ENCODE assay signal across 1 cellular context in the genomic region with DNA sequence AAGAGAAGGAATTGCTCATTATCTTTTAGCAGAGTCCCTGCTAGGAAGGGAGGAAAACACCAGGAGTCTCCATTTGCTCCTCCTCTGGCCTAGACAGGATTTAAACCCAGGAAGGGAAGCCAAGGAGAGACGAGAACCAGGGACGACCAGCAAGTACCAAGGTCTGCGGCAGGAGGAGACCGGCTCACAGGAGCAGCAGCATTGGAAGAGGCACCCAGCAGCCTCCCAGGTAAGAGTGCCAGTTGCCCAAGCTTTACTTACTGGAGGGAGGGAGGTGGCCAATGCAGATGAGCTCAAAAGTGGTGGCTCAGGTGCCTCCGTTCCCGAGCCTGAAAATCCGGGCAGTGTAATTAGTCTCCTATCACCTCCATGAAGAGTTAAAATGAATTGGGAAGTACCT.
TF ChIP-seq lines count a peak whose summit lies in the region.

A gene with protein sequence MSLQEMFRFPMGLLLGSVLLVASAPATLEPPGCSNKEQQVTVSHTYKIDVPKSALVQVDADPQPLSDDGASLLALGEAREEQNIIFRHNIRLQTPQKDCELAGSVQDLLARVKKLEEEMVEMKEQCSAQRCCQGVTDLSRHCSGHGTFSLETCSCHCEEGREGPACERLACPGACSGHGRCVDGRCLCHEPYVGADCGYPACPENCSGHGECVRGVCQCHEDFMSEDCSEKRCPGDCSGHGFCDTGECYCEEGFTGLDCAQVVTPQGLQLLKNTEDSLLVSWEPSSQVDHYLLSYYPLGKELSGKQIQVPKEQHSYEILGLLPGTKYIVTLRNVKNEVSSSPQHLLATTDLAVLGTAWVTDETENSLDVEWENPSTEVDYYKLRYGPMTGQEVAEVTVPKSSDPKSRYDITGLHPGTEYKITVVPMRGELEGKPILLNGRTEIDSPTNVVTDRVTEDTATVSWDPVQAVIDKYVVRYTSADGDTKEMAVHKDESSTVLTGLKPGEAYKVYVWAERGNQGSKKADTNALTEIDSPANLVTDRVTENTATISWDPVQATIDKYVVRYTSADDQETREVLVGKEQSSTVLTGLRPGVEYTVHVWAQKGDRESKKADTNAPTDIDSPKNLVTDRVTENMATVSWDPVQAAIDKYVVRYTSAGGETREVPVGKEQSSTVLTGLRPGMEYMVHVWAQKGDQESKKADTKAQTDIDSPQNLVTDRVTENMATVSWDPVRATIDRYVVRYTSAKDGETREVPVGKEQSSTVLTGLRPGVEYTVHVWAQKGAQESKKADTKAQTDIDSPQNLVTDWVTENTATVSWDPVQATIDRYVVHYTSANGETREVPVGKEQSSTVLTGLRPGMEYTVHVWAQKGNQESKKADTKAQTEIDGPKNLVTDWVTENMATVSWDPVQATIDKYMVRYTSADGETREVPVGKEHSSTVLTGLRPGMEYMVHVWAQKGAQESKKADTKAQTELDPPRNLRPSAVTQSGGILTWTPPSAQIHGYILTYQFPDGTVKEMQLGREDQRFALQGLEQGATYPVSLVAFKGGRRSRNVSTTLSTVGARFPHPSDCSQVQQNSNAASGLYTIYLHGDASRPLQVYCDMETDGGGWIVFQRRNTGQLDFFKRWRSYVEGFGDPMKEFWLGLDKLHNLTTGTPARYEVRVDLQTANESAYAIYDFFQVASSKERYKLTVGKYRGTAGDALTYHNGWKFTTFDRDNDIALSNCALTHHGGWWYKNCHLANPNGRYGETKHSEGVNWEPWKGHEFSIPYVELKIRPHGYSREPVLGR (N-terminal part only) (plus strand): TSS at position 127 of the 400 bp plus-strand sequence. CDS start 9,586 bp downstream, outside the sequence.

TF ChIP-seq in H1, 55 proteins besides CTCF, POLR2A, EP300 and RAD21:
- TF ChIP-seq ZNF274 (IDR thresholded peaks at IDR 0.05; ENCODE audit: borderline replicate concordance, extremely low read depth, low read length) (no peak), NANOG (IDR thresholded peaks at IDR 0.05; ENCODE audit: insufficient read depth, low read depth, low read length, poor library complexity, severe bottlenecking) (no peak), MAFK (IDR thresholded peaks at IDR 0.05; ENCODE audit: low read depth, low read length) (no peak), E2F6 (IDR thresholded peaks at IDR 0.05) (no peak), PHF8 (conservative IDR thresholded peaks at IDR 0.05; ENCODE audit: low read depth, low read length) (no peak), ATF2 (IDR thresholded peaks at IDR 0.05; ENCODE audit: low read length) (no peak), RXRA (IDR thresholded peaks at IDR 0.05; ENCODE audit: insufficient read depth, low read depth, low read length) (no peak), HDAC2 (IDR thresholded peaks at IDR 0.05; ENCODE audit: borderline replicate concordance in 1 of 2, low read depth in 2 of 2, low read length in 2 of 2) (no peak), POU5F1 (IDR thresholded peaks at IDR 0.05; ENCODE audit: low read depth, low read length) (no peak), SAP30 (IDR thresholded peaks at IDR 0.05; ENCODE audit: insufficient read depth, insufficient replicate concordance, low read length) (no peak), POLR2AphosphoS5 (IDR thresholded peaks at IDR 0.05; ENCODE audit: low read depth, low read length) (no peak), KDM5A (IDR thresholded peaks at IDR 0.05; ENCODE audit: low read length) (no peak), YY1 (IDR thresholded peaks at IDR 0.05; ENCODE audit: low read depth, low read length) (no peak), HDAC6 (IDR thresholded peaks at IDR 0.05; ENCODE audit: low read depth, low read length) (no peak), SRF (IDR thresholded peaks at IDR 0.05; ENCODE audit: low read depth, low read length) (no peak), TBP (IDR thresholded peaks at IDR 0.05; ENCODE audit: low read depth, low read length) (no peak)
